Comparison of ENCODE assay signal across 19 cellular contexts in genomic region chr2:88857274-88857741, GRCh38.
A peak's percentile ranks its signal among the peaks of the same experiment; 100 is the strongest.
DNase-seq lines count a peak whose midpoint lies in the region; ATAC-seq, FAIRE-seq and TF ChIP-seq lines count a peak whose summit lies in the region.
"Had no signal": no experiment of that assay in that cellular context is flagged by ENCODE, and none has a peak within 500 bp of the region (broad histone marks: within the 10 kb centered on the region; RNA-seq: fewer than 3 reads in every experiment).

No MANE protein-coding gene starts in this region.

- TF ChIP-seq POLR2A in GM12891 (IDR thresholded peaks at IDR 0.05; ENCODE audit: low read depth, low read length) (peak; percentile 95), GM12878 (IDR thresholded peaks at IDR 0.05; ENCODE audit: low read depth, low read length) (no peak)

- TSS peak; percentile 62 for BruUV-seq in GM12878 (replicated peaks; lab: Mats Ljungman, UMichigan)

- POLR2A ChIA-PET in GM12878 (lab: Charles Lee): no interaction called here

- H3K4me1 Mint-ChIP-seq in IgD-negative memory B cell: peaks cover 32 to 38% (median 36%) of the 10 kb centered on the region in 3 donors
- peaks cover 47 to 56% (median 54%) of the 10 kb centered on the region in 3 donors for H3K4me1 Mint-ChIP-seq in naive B cell
- H3K4me1 Mint-ChIP-seq: neural crest cell had no signal

- no peak overlapping the region for H2AFZ ChIP-seq in GM12878 (ENCODE audit: control insufficient read depth, low read depth, low read length)

- RAD21 ChIA-PET in GM12878 (lab: Charles Lee; ENCODE audit: unreplicated experiment): no interaction called here

- no peak overlapping the region for H3K4me2 ChIP-seq in GM12878 (ENCODE audit: control insufficient read depth, insufficient read depth)

- H3K9me3 ChIP-seq in GM12878 (replicated peaks; ENCODE audit: control insufficient read depth, insufficient read depth, low read length): no peaks in the 10 kb centered on the region
- H3K9me3 ChIP-seq: gastrocnemius medialis, HAP-1 had no signal

- peak overlapping the region; percentile 90 to 99 (median 94) for H3K27ac Mint-ChIP-seq in IgD-negative memory B cell
- peak overlapping the region; percentile 93 to 100 (median 98) for H3K27ac Mint-ChIP-seq in naive B cell

- H3K27me3 ChIP-seq in GM12878 (replicated peaks in 1 of 2; ENCODE audit: control insufficient read depth in 2 of 2, insufficient read depth in 2 of 2, low read length in 1 of 2): no peaks in the 10 kb centered on the region
- H3K27me3 ChIP-seq: gastrocnemius medialis had no signal

- no peak for TF ChIP-seq EP300 in GM12878 (IDR thresholded peaks at IDR 0.05; ENCODE audit: borderline replicate concordance in 1 of 2, control insufficient read depth in 1 of 2, low read depth in 2 of 2, low read length in 2 of 2)

- intact Hi-C loops in GM12878 (cut with micrococcal nuclease; ENCODE audit: unreplicated experiment): no loop called here
- intact Hi-C loops in left ventricle myocardium superior (cut with micrococcal nuclease): no loop called here

- H3K36me3 Mint-ChIP-seq in IgD-negative memory B cell (peaks cover 40% of the 10 kb centered on the region), naive B cell (peaks cover 38 to 40% of the 10 kb centered on the region in 2 donors)

- no peak overlapping the region for H3K4me3 ChIP-seq in GM12878
- H3K4me3 ChIP-seq: gastrocnemius medialis, HAP-1 had no signal

- H3K4me3 Mint-ChIP-seq in IgD-negative memory B cell (peak overlapping the region; percentile 94 to 99 (median 98)), naive B cell (peak overlapping the region; percentile 80 to 99 (median 96))
- H3K4me3 Mint-ChIP-seq: neural crest cell had no signal

- H3K27ac ChIP-seq in GM12878 (ENCODE audit: control insufficient read depth, insufficient read depth): peak overlapping the region; percentile 44; the same call in 1 of the 2 replicates
- H3K27ac ChIP-seq: gastrocnemius medialis, VCaP had no signal

- in situ Hi-C loops in GM12878 (cut with MboI): no loop called here

- TF ChIP-seq CTCF in GM12878 (IDR thresholded peaks at IDR 0.05 in 2 of 3, conservative IDR thresholded peaks at IDR 0.05 in 1 of 3; ENCODE audit: control insufficient read depth in 2 of 3, extremely low read depth in 1 of 3, insufficient read depth in 1 of 3, low read depth in 3 of 3, low read length in 3 of 3): no peak

- H3K27me3 Mint-ChIP-seq in IgD-negative memory B cell: no peaks in the 10 kb centered on the region
- no peaks in the 10 kb centered on the region for H3K27me3 Mint-ChIP-seq in naive B cell

- SMC1A ChIA-PET in GM12878 (lab: Charles Lee; ENCODE audit: uncharacterized antibody, unreplicated experiment): no interaction called here

- DNase-seq in GM12891 (ENCODE audit: insufficient read length, low spot score): no peak
- DNase-seq in GM12878 (ENCODE audit: low read depth, low spot score): no peak
- no peak for DNase-seq in naive B cell
- no peak for DNase-seq in left ventricle myocardium superior
- no peak for DNase-seq in HK-2 (ENCODE audit: unreplicated experiment)
- no peak for DNase-seq in cerebellum (ENCODE audit: low spot score)
- DNase-seq: activated CD8-positive, alpha-beta memory T cell treated with anti-CD3 and anti-CD28 coated beads for 24 hours; activated effector memory CD4-positive, alpha-beta T cell treated with anti-CD3 and anti-CD28 coated beads, Interleukin-2, amount 50 U/mL, for 16 hours; amniotic stem cell; gastrocnemius medialis; mammary epithelial cell; NCI-H1417; retina had no signal

- CTCF ChIA-PET in GM12878 (lab: Yijun Ruan, JAX): no interaction called here

- TF ChIP-seq RAD21 in GM12878 (IDR thresholded peaks at IDR 0.05; ENCODE audit: insufficient read depth, low read depth, low read length): no peak

- WGBS in GM12878 (ENCODE audit: insufficient coverage, insufficient replicate concordance, low lambda C conversion rate, missing lambda C conversion rate): 2% methylated on average over 9 of the region's 9 CpGs

- ATAC-seq in GM12878 (no peak), naive B cell (ENCODE audit: low read depth in 2 of 2) (peak in 1 of 2 donors; percentile 3), left ventricle myocardium superior (no peak), HG03045 (IDR thresholded peaks at IDR 0.05; ENCODE audit: unreplicated experiment) (no peak)
- ATAC-seq: gastrocnemius medialis, SK-N-SH treated with all-trans-retinoic acid at 6 μM for 48 hours had no signal

- no peaks in the 10 kb centered on the region for H3K4me1 ChIP-seq in GM12878 (ENCODE audit: control insufficient read depth, insufficient read depth, low read length)
- H3K4me1 ChIP-seq: HAP-1 had no signal

- H3K9ac ChIP-seq in GM12878 (ENCODE audit: control insufficient read depth, insufficient read depth, low read length): peak overlapping the region; percentile 58

- H3K9me3 Mint-ChIP-seq in IgD-negative memory B cell (no peaks in the 10 kb centered on the region), naive B cell (peaks cover 0 to 3% (median 0%) of the 10 kb centered on the region in 7 donors)

- H3K36me3 ChIP-seq in GM12878 (ENCODE audit: control insufficient read depth in 2 of 2, insufficient read depth in 2 of 2, low read length in 1 of 2): no peaks in the 10 kb centered on the region
- H3K36me3 ChIP-seq: gastrocnemius medialis, HAP-1 had no signal

- no peaks in the 10 kb centered on the region for H4K20me1 ChIP-seq in GM12878 (ENCODE audit: control insufficient read depth, insufficient read depth)

- FAIRE-seq in GM12891 (lab: Jason Lieb, UNC): peak; percentile 93
- no peak for FAIRE-seq in GM12878 (lab: Jason Lieb, UNC)

- H3K79me2 ChIP-seq in GM12878 (ENCODE audit: control insufficient read depth, insufficient read depth, low read length): no peaks in the 10 kb centered on the region; the same call in 1 of the 2 replicates

TF ChIP-seq in GM12891, 5 proteins besides CTCF, POLR2A, EP300 and RAD21:
- TF ChIP-seq POU2F2 (IDR thresholded peaks at IDR 0.05; ENCODE audit: low read depth, low read length): peak; percentile 86
- TF ChIP-seq PAX5 (IDR thresholded peaks at IDR 0.05; ENCODE audit: insufficient read depth, low read length, severe bottlenecking): no peak
- peak; percentile 59 for TF ChIP-seq TAF1 (IDR thresholded peaks at IDR 0.05; ENCODE audit: low read depth, low read length)
- TF ChIP-seq POLR2AphosphoS5 (IDR thresholded peaks at IDR 0.05; ENCODE audit: low read depth, low read length): peak; percentile 96
- TF ChIP-seq SPI1 (IDR thresholded peaks at IDR 0.05; ENCODE audit: low read depth, low read length): no peak

TF ChIP-seq in GM12878, 131 proteins besides CTCF, POLR2A, EP300 and RAD21:
- TF ChIP-seq CBX5 (IDR thresholded peaks at IDR 0.05; ENCODE audit: low read depth) (no peak), MXI1 (IDR thresholded peaks at IDR 0.05; ENCODE audit: low read depth, low read length) (no peak), ATF3 (IDR thresholded peaks at IDR 0.05; ENCODE audit: borderline replicate concordance, extremely low read depth, low read depth, low read length) (no peak), IRF4 (IDR thresholded peaks at IDR 0.05; ENCODE audit: low read depth, low read length) (no peak), POLR2AphosphoS5 (IDR thresholded peaks at IDR 0.05; ENCODE audit: low read length) (peak; percentile 67), ATF7 (IDR thresholded peaks at IDR 0.05; ENCODE audit: low read depth) (no peak), FOXM1 (IDR thresholded peaks at IDR 0.05; ENCODE audit: low read depth, low read length) (no peak)
TF ChIP-seq in GM12878: peak in this region for 1.
